21 cellular contexts compared by ENCODE assay signal in genomic region chr7:19060870-19061269, GRCh38. TPM values are rescaled to one million over a fixed set of nuclear protein-coding genes. Genes with fewer than 3 reads are reported as not detected.
DNase-seq lines count a peak whose midpoint lies in the region; ATAC-seq and TF ChIP-seq lines count a peak whose summit lies in the region.
"Had no signal": no experiment of that assay in that cellular context is flagged by ENCODE, and none has a peak within 500 bp of the region (broad histone marks: within the 10 kb centered on the region; RNA-seq: fewer than 3 reads in every experiment).

No MANE protein-coding gene starts in this region.

- intact Hi-C loops in PC-3 (cut with micrococcal nuclease) (loop anchor here (2.0 to 5.0 kb wide), 4 partner anchors 51 to 369 kb away; no protein-coding TSS in a partner anchor), sciatic nerve (cut with DNase I) (no loop called here)

- no TSS peak for BruUV-seq in PC-3 (replicated peaks; lab: Mats Ljungman, UMichigan)

- H3K27me3 ChIP-seq in PC-3 (ENCODE audit: low read length): no peaks in the 10 kb centered on the region
- H3K27me3 ChIP-seq: brain microvascular endothelial cell, esophagus squamous epithelium, Peyer's patch, upper lobe of left lung had no signal

- no peak overlapping the region for H2AFZ ChIP-seq in PC-3 (ENCODE audit: low read length)

- H3K4me2 ChIP-seq in PC-3 (ENCODE audit: low read length): peak overlapping the region; percentile 2; the same call in 1 of the 2 replicates

- no peaks in the 10 kb centered on the region for H3K79me2 ChIP-seq in PC-3 (ENCODE audit: low read length)

- H3K9me2 ChIP-seq in PC-3 (replicated peaks; ENCODE audit: low read length): no peaks in the 10 kb centered on the region

- no peak overlapping the region for H3K27ac ChIP-seq in PC-3 (ENCODE audit: low read length)
- H3K27ac ChIP-seq: brain microvascular endothelial cell, esophagus squamous epithelium, Peyer's patch, upper lobe of left lung, WERI-Rb-1 had no signal

- CTCF ChIA-PET in PC-3 (lab: Charles Lee): no interaction called here

- H3K4me3 ChIP-seq in PC-3 (ENCODE audit: low read length) (no peak overlapping the region), retinal pigment epithelial cell (ENCODE audit: low read length) (no peak overlapping the region)
- H3K4me3 ChIP-seq: esophagus squamous epithelium, Peyer's patch, upper lobe of left lung had no signal

- DNase-seq in DMS53 (lab: John Stamatoyannopoulos, UW) (peak; percentile 22), DMS53 treated with DMSO at 0.1 percent for 48 hours (lab: John Stamatoyannopoulos, UW; ENCODE audit: unreplicated experiment) (no peak), PC-3 (peak; percentile 68), epidermal melanocyte (ENCODE audit: insufficient read length, low spot score) (peak; percentile 19), retinal pigment epithelial cell (ENCODE audit: low read depth) (peak; percentile 52), omental fat pad (ENCODE audit: low spot score) (no peak), sciatic nerve (ENCODE audit: low spot score) (no peak)
- DNase-seq: 8988T; activated CD4-positive, alpha-beta memory T cell treated with anti-CD3 and anti-CD28 coated beads, Interleukin-2, amount 10 ng/mL, durations not matched to agents 7 days and 5 days; activated naive CD4-positive, alpha-beta T cell treated with anti-CD3 and anti-CD28 coated beads, Interleukin-2, amount 50 U/mL, for 16 hours; activated T-cell treated with anti-CD3 and anti-CD28 coated beads, Interleukin-2, amount 50 U/mL, for 4 hours; brain microvascular endothelial cell; CD4-positive, alpha-beta memory T cell; esophagus squamous epithelium; left cardiac atrium; NCI-H748 treated with DMSO at 0.1 percent for 48 hours; Peyer's patch; retina; upper lobe of left lung; WERI-Rb-1 had no signal

- POLR2A ChIA-PET in PC-3 (lab: Charles Lee; ENCODE audit: unreplicated experiment): no interaction called here

- H4K20me1 ChIP-seq in PC-3 (ENCODE audit: low read length): no peaks in the 10 kb centered on the region

- no peak overlapping the region for H3K9ac ChIP-seq in PC-3 (ENCODE audit: low read length)

- H3F3A ChIP-seq in PC-3 (ENCODE audit: low read length, unreplicated experiment): no peaks in the 10 kb centered on the region

- H3K4me1 ChIP-seq in PC-3 (ENCODE audit: insufficient read depth, low read length): peaks cover 14% of the 10 kb centered on the region
- H3K4me1 ChIP-seq: esophagus squamous epithelium, Peyer's patch, upper lobe of left lung had no signal

- H3K36me3 ChIP-seq in PC-3 (ENCODE audit: low read depth, low read length): no peaks in the 10 kb centered on the region
- H3K36me3 ChIP-seq: brain microvascular endothelial cell, esophagus squamous epithelium, Peyer's patch, upper lobe of left lung, WERI-Rb-1 had no signal

- H3K9me3 ChIP-seq in PC-3 (ENCODE audit: low read length): no peaks in the 10 kb centered on the region
- H3K9me3 ChIP-seq: esophagus squamous epithelium, Peyer's patch, upper lobe of left lung had no signal

- peak; percentile 87 for ATAC-seq in PC-3
- no peak for ATAC-seq in omental fat pad (ENCODE audit: low FRiP score)
- ATAC-seq in GM21825 (IDR thresholded peaks at IDR 0.05; ENCODE audit: unreplicated experiment): no peak
- no peak for ATAC-seq in sciatic nerve
- ATAC-seq: activated T-cell treated with anti-CD3 and anti-CD28 coated beads, Interleukin-2, amount 50 U/mL, for 4 hours; left cardiac atrium had no signal

- no peak for TF ChIP-seq CTCF in PC-3 (conservative IDR thresholded peaks at IDR 0.05; ENCODE audit: low read depth, low read length)
- TF ChIP-seq CTCF in retinal pigment epithelial cell (conservative IDR thresholded peaks at IDR 0.05; ENCODE audit: low read depth, low read length): no peak
- no peak for TF ChIP-seq CTCF in omental fat pad (IDR thresholded peaks at IDR 0.05)

RNA-seq across cellular contexts. Expression of gene TWIST1, which starts 56.6 kb away (rescaled TPM):
- total RNA-seq in PC-3 (2014; rRNA removed) (15.7 and 22.3 TPM in 2 replicates), omental fat pad (10 to 100 TPM in 2 of 4 donors, 1 to 10 TPM in 2; 5.4 to 14.8 (median 9.9) TPM), sciatic nerve (14.7 TPM)
- total RNA-seq: CD4-positive, alpha-beta memory T cell had no signal

Comparison
In these comparisons a context has a peak if more than half of its experiments do, and no peak if none do; other contexts are left out.
1. DNase-seq: peak in DMS53 (single experiment), PC-3 (single experiment), epidermal melanocyte (single experiment) and retinal pigment epithelial cell (single experiment); none in DMS53 treated with DMSO at 0.1 percent for 48 hours (single experiment), omental fat pad (single experiment) and sciatic nerve (single experiment).